In genomic region chr19:14830702-14831101, GRCh38 we compare ENCODE assay signal across 23 cellular contexts. TPM values are rescaled to one million over a fixed set of nuclear protein-coding genes. Genes with fewer than 3 reads are reported as not detected.
"Had no signal": no experiment of that assay in that cellular context is flagged by ENCODE, and none has a peak within 500 bp of the region (broad histone marks: within the 10 kb centered on the region; RNA-seq: fewer than 3 reads in every experiment).

No MANE protein-coding gene starts in this region.

- H3K4me3 ChIP-seq: body of pancreas, esophagus squamous epithelium, lower lobe of right lung, prostate gland had no signal

- H3K27ac ChIP-seq: body of pancreas, esophagus squamous epithelium, lower lobe of right lung, prostate gland had no signal

- H3K27me3 ChIP-seq: body of pancreas had no signal

- H3K9me3 ChIP-seq: body of pancreas, lower lobe of right lung, prostate gland had no signal

- DNase-seq: activated CD4-positive, alpha-beta T cell treated with anti-CD3 and anti-CD28 coated beads, Interleukin-2, amount 10 ng/mL, durations not matched to agents 24 days and 14 days; activated CD4-positive, CD25-positive, alpha-beta regulatory T cell; activated CD8-positive, alpha-beta memory T cell treated with anti-CD3 and anti-CD28 coated beads, Interleukin-2, amount 50 U/mL, for 48 hours; activated CD8-positive, alpha-beta T cell treated with anti-CD3 and anti-CD28 coated beads, Interleukin-2, amount 10 ng/mL, durations not matched to agents 7 days and 5 days; activated gamma-delta T cell; activated T-cell treated with anti-CD3 and anti-CD28 coated beads, Interleukin-2, amount 50 U/mL, for 72 hours; amygdala; body of pancreas; caudate nucleus; esophagus squamous epithelium; left cardiac atrium; lower lobe of right lung; stimulated activated naive CD8-positive, alpha-beta T cell treated with anti-CD3 and anti-CD28 coated beads, Interleukin-15, amount 100 ng/mL, for 72 hours; T-helper 1 cell; T1000 had no signal

- H3K36me3 ChIP-seq: esophagus squamous epithelium, lower lobe of right lung, prostate gland had no signal

- H3K4me1 ChIP-seq: body of pancreas, lower lobe of right lung had no signal

- ATAC-seq: activated CD8-positive, alpha-beta T cell treated with anti-CD3 and anti-CD28 coated beads, Interleukin-2, amount 10 ng/mL, durations not matched to agents 7 days and 5 days; activated T-cell treated with anti-CD3 and anti-CD28 coated beads, Interleukin-2, amount 50 U/mL, for 72 hours; body of pancreas; left cardiac atrium; lower lobe of right lung; sciatic nerve; stimulated activated naive CD8-positive, alpha-beta T cell treated with anti-CD3 and anti-CD28 coated beads, Interleukin-15, amount 100 ng/mL, for 72 hours had no signal

RNA-seq across cellular contexts. Expression of gene OR7A5, which starts 4.3 kb away (rescaled TPM):
- total RNA-seq: activated CD4-positive, alpha-beta T cell treated with anti-CD3 and anti-CD28 coated beads, Interleukin-2, amount 10 ng/mL, durations not matched to agents 24 days and 14 days; activated CD8-positive, alpha-beta T cell treated with anti-CD3 and anti-CD28 coated beads, Interleukin-2, amount 10 ng/mL, durations not matched to agents 7 days and 5 days; activated T-cell treated with anti-CD3 and anti-CD28 coated beads, Interleukin-2, amount 50 U/mL, for 72 hours; body of pancreas; fibroblast of villous mesenchyme; left cardiac atrium; lower lobe of right lung; mesothelial cell of epicardium; neural crest cell; osteoblast; temporal lobe; ureter had no signal

RNA-seq across cellular contexts. Expression of gene OR7C1, which starts 4.3 kb away (rescaled TPM):
- total RNA-seq: activated CD4-positive, alpha-beta T cell treated with anti-CD3 and anti-CD28 coated beads, Interleukin-2, amount 10 ng/mL, durations not matched to agents 24 days and 14 days; activated CD8-positive, alpha-beta T cell treated with anti-CD3 and anti-CD28 coated beads, Interleukin-2, amount 10 ng/mL, durations not matched to agents 7 days and 5 days; activated T-cell treated with anti-CD3 and anti-CD28 coated beads, Interleukin-2, amount 50 U/mL, for 72 hours; body of pancreas; esophagus squamous epithelium; fibroblast of villous mesenchyme; left cardiac atrium; mesothelial cell of epicardium; neural crest cell; osteoblast; temporal lobe; ureter had no signal

RNA-seq across cellular contexts. Expression of gene OR7A10, which starts 18.0 kb away (rescaled TPM):
- total RNA-seq: activated CD4-positive, alpha-beta T cell treated with anti-CD3 and anti-CD28 coated beads, Interleukin-2, amount 10 ng/mL, durations not matched to agents 24 days and 14 days; activated CD8-positive, alpha-beta T cell treated with anti-CD3 and anti-CD28 coated beads, Interleukin-2, amount 10 ng/mL, durations not matched to agents 7 days and 5 days; activated T-cell treated with anti-CD3 and anti-CD28 coated beads, Interleukin-2, amount 50 U/mL, for 72 hours; body of pancreas; esophagus squamous epithelium; fibroblast of villous mesenchyme; left cardiac atrium; lower lobe of right lung; mesothelial cell of epicardium; neural crest cell; osteoblast; prostate gland; sciatic nerve; temporal lobe; ureter had no signal

RNA-seq across cellular contexts. Expression of gene ADGRE2, which starts 52.3 kb away (rescaled TPM):
- total RNA-seq: mesothelial cell of epicardium, neural crest cell had no signal

RNA-seq across cellular contexts. Expression of gene OR7A17, which starts 55.2 kb away (rescaled TPM):
- total RNA-seq: activated CD4-positive, alpha-beta T cell treated with anti-CD3 and anti-CD28 coated beads, Interleukin-2, amount 10 ng/mL, durations not matched to agents 24 days and 14 days; activated CD8-positive, alpha-beta T cell treated with anti-CD3 and anti-CD28 coated beads, Interleukin-2, amount 10 ng/mL, durations not matched to agents 7 days and 5 days; activated T-cell treated with anti-CD3 and anti-CD28 coated beads, Interleukin-2, amount 50 U/mL, for 72 hours; body of pancreas; esophagus squamous epithelium; fibroblast of villous mesenchyme; left cardiac atrium; lower lobe of right lung; mesothelial cell of epicardium; neural crest cell; osteoblast; prostate gland; sciatic nerve; temporal lobe; ureter had no signal
